26 cellular contexts compared by ENCODE assay signal in the genomic region with DNA sequence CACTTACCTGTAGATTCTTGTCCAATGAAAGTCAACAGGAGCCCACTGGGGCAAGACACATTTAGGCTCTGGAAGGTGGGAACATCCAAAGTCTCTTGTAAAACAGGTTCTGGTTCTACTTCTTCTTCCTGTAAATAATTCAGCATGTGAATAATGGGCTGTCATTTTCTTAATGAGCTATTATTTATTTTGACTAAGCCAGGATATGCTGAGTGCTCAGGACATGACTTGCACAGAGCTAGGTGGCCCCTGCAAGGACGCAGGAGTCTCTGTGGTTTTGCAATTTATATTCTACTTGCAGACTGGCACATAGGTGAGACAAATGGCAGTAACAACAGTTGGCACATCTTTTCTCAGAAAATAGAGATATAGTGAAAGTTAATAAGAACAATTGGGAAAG.
"Had no signal": no experiment of that assay in that cellular context is flagged by ENCODE, and none has a peak within 500 bp of the region (broad histone marks: within the 10 kb centered on the region; RNA-seq: fewer than 3 reads in every experiment).

No MANE protein-coding gene starts in this region.

- H3K9me3 ChIP-seq: ascending aorta, breast epithelium, esophagus muscularis mucosa, gastroesophageal sphincter had no signal

- DNase-seq: activated CD4-positive, alpha-beta memory T cell treated with anti-CD3 and anti-CD28 coated beads for 36 hours; activated CD4-positive, alpha-beta T cell treated with anti-CD3 and anti-CD28 coated beads for 36 hours; activated CD4-positive, alpha-beta T cell treated with anti-CD3 and anti-CD28 coated beads, Interleukin-2, amount 10 ng/mL, durations not matched to agents 24 days and 14 days; activated CD4-positive, CD25-positive, alpha-beta regulatory T cell; activated CD4-positive, CD25-positive, alpha-beta regulatory T cell treated with anti-CD3 and anti-CD28 coated beads, Interleukin-2, amount 50 U/mL, for 72 hours; activated CD8-positive, alpha-beta memory T cell treated with anti-CD3 and anti-CD28 coated beads, Interleukin-2, amount 10 ng/mL, durations not matched to agents 7 days and 5 days; activated CD8-positive, alpha-beta memory T cell treated with anti-CD3 and anti-CD28 coated beads, Interleukin-2, amount 50 U/mL, for 4 hours; activated CD8-positive, alpha-beta T cell treated with anti-CD3 and anti-CD28 coated beads, Interleukin-2, amount 10 ng/mL, durations not matched to agents 7 days and 5 days; activated effector memory CD4-positive, alpha-beta T cell treated with anti-CD3 and anti-CD28 coated beads, Interleukin-2, amount 50 U/mL, for 16 hours; activated naive CD4-positive, alpha-beta T cell treated with anti-CD3 and anti-CD28 coated beads, Interleukin-2, amount 10 ng/mL, durations not matched to agents 7 days and 5 days; activated naive CD8-positive, alpha-beta T cell treated with anti-CD3 and anti-CD28 coated beads, Interleukin-2, amount 10 ng/mL, durations not matched to agents 7 days and 5 days; activated T-cell treated with anti-CD3 and anti-CD28 coated beads, Interleukin-2, amount 50 U/mL, for 1 hour; activated T-cell treated with anti-CD3 and anti-CD28 coated beads, Interleukin-2, amount 50 U/mL, for 48 hours; dorsolateral prefrontal cortex; effector memory CD4-positive, alpha-beta T cell; endodermal cell; foreskin melanocyte; T-helper 1 cell; T-helper 17 cell; T1000 had no signal

- H3K27me3 ChIP-seq: ascending aorta, breast epithelium, esophagus muscularis mucosa, gastroesophageal sphincter had no signal

- ATAC-seq: activated CD4-positive, alpha-beta T cell treated with anti-CD3 and anti-CD28 coated beads for 36 hours; activated CD8-positive, alpha-beta memory T cell treated with anti-CD3 and anti-CD28 coated beads, Interleukin-2, amount 10 ng/mL, durations not matched to agents 7 days and 5 days; activated CD8-positive, alpha-beta T cell treated with anti-CD3 and anti-CD28 coated beads, Interleukin-2, amount 10 ng/mL, durations not matched to agents 7 days and 5 days; activated naive CD4-positive, alpha-beta T cell treated with anti-CD3 and anti-CD28 coated beads, Interleukin-2, amount 50 U/mL, for 72 hours; gastroesophageal sphincter; T-helper 17 cell had no signal

- H3K4me1 ChIP-seq: ascending aorta, breast epithelium, esophagus muscularis mucosa, gastroesophageal sphincter had no signal

- H3K4me3 ChIP-seq: ascending aorta, breast epithelium, coronary artery, dorsolateral prefrontal cortex, esophagus muscularis mucosa, gastroesophageal sphincter had no signal

- H3K36me3 ChIP-seq: ascending aorta, breast epithelium, esophagus muscularis mucosa, gastroesophageal sphincter had no signal

- H3K27ac ChIP-seq: ascending aorta, breast epithelium, coronary artery, dorsolateral prefrontal cortex, esophagus muscularis mucosa, gastroesophageal sphincter had no signal
